25 cellular contexts compared by ENCODE assay signal in genomic region chr4:82045267-82045666, GRCh38.
A peak's percentile ranks its signal among the peaks of the same experiment; 100 is the strongest.
DNase-seq lines count a peak whose midpoint lies in the region; ATAC-seq, FAIRE-seq and TF ChIP-seq lines count a peak whose summit lies in the region.
"Had no signal": no experiment of that assay in that cellular context is flagged by ENCODE, and none has a peak within 500 bp of the region (broad histone marks: within the 10 kb centered on the region; RNA-seq: fewer than 3 reads in every experiment).

No MANE protein-coding gene starts in this region.

- no peak for FAIRE-seq in A549 (lab: Jason Lieb, UNC)
- no peak for FAIRE-seq in GM12892 (lab: Jason Lieb, UNC)
- FAIRE-seq: GM18507, pancreas, RCC 7860 had no signal

- H3K9ac ChIP-seq in HUES6 (ENCODE audit: low read length) (no peak overlapping the region), endodermal cell (ENCODE audit: extremely low read depth, low read length, poor library complexity, severe bottlenecking) (no peak overlapping the region)

- H3K4me3 Mint-ChIP-seq in endodermal cell (peak overlapping the region; percentile 58), nephron (peak overlapping the region; percentile 60 to 76 (median 69))
- H3K4me3 Mint-ChIP-seq: natural killer cell had no signal

- H3K36me3 ChIP-seq in HUES6 (ENCODE audit: control insufficient read depth, insufficient read depth, low read length) (no peaks in the 10 kb centered on the region), endodermal cell (ENCODE audit: control insufficient read depth, insufficient read depth, low read length) (no peaks in the 10 kb centered on the region)
- H3K36me3 ChIP-seq: colonic mucosa, pancreas, SJCRH30, suprapubic skin had no signal

- H3K4me3 ChIP-seq in A549 (no peak overlapping the region), HUES6 (ENCODE audit: low read depth, low read length) (peak overlapping the region; percentile 92), endodermal cell (ENCODE audit: low read length) (peak overlapping the region; percentile 85)

- CTCF ChIA-PET in A549 (lab: Yijun Ruan, JAX) = interaction anchor here (0.6 kb wide), 1 partner anchor 8 kb away, joined by 3 read pairs; no protein-coding TSS in a partner anchor

- H3K9me3 ChIP-seq in A549 (no peaks in the 10 kb centered on the region), HUES6 (ENCODE audit: control insufficient read depth, insufficient read depth, low read depth, low read length) (no peaks in the 10 kb centered on the region), endodermal cell (ENCODE audit: control insufficient read depth, low read length) (no peaks in the 10 kb centered on the region)
- H3K9me3 ChIP-seq: colonic mucosa, pancreas, SJCRH30, suprapubic skin had no signal

- TF ChIP-seq POLR2A in A549 (IDR thresholded peaks at IDR 0.05; ENCODE audit: low read length) = no peak
- TF ChIP-seq POLR2A in GM12892 (IDR thresholded peaks at IDR 0.05; ENCODE audit: low read depth, low read length) = no peak

- H3K4me2 ChIP-seq in A549 = no peak overlapping the region

- TF ChIP-seq CTCF in A549 (IDR thresholded peaks at IDR 0.05) (no peak), endodermal cell (conservative IDR thresholded peaks at IDR 0.05) (no peak), nephron (IDR thresholded peaks at IDR 0.05; ENCODE audit: unreplicated experiment in 3 of 3) (no peak)

- H3K27ac Mint-ChIP-seq in endodermal cell (no peak overlapping the region), nephron (no peak overlapping the region)
- H3K27ac Mint-ChIP-seq: activated naive CD8-positive, alpha-beta T cell treated with anti-CD3 and anti-CD28 coated beads for 36 hours; CD4-positive, CD25-positive, alpha-beta regulatory T cell; natural killer cell had no signal

- H3K27me3 Mint-ChIP-seq in endodermal cell (ENCODE audit: insufficient read depth) (peaks cover 59% of the 10 kb centered on the region), nephron (ENCODE audit: low read depth) (peaks cover 78% of the 10 kb centered on the region)

- H3K27me3 ChIP-seq in HUES6 (ENCODE audit: control insufficient read depth, insufficient read depth, low read length) = peaks cover 56% of the 10 kb centered on the region
- H3K27me3 ChIP-seq in endodermal cell (ENCODE audit: control insufficient read depth, insufficient read depth, low read length, poor library complexity, severe bottlenecking) = peaks cover 48% of the 10 kb centered on the region
- H3K27me3 ChIP-seq: pancreas had no signal

- H3K27ac ChIP-seq in A549 = no peak overlapping the region
- H3K27ac ChIP-seq in HUES6 (ENCODE audit: low read depth, low read length) = no peak overlapping the region
- no peak overlapping the region for H3K27ac ChIP-seq in endodermal cell (ENCODE audit: low read depth, low read length)
- H3K27ac ChIP-seq: colonic mucosa, pancreas, SJCRH30, suprapubic skin had no signal

- H3K9me3 Mint-ChIP-seq in endodermal cell = no peaks in the 10 kb centered on the region
- H3K9me3 Mint-ChIP-seq in nephron = no peaks in the 10 kb centered on the region
- H3K9me3 Mint-ChIP-seq: activated naive CD8-positive, alpha-beta T cell treated with anti-CD3 and anti-CD28 coated beads for 36 hours; CD4-positive, CD25-positive, alpha-beta regulatory T cell; natural killer cell had no signal

- no peak for ATAC-seq in A549
- no peak for ATAC-seq in GM18502 (IDR thresholded peaks at IDR 0.05; ENCODE audit: poor library complexity, unreplicated experiment)
- ATAC-seq: natural killer cell had no signal

- peaks cover 25% of the 10 kb centered on the region for H3K4me1 Mint-ChIP-seq in endodermal cell
- H3K4me1 Mint-ChIP-seq in nephron = peaks cover 3% of the 10 kb centered on the region
- H3K4me1 Mint-ChIP-seq: natural killer cell had no signal

- no peak for TF ChIP-seq RAD21 in A549 (conservative IDR thresholded peaks at IDR 0.05 in 1 of 2, IDR thresholded peaks at IDR 0.05 in 1 of 2)

- TF ChIP-seq EP300 in A549 (IDR thresholded peaks at IDR 0.05) = no peak

- POLR2A ChIA-PET in A549 (lab: Yijun Ruan, JAX) = no interaction called here

- 9% methylated on average over 5 of the region's 5 CpGs for WGBS in A549 (ENCODE audit: missing lambda C conversion rate)
- 77 to 81% methylated on average over 5 of the region's 5 CpGs for WGBS in endodermal cell (ENCODE audit: insufficient coverage in 1 of 2, insufficient read length in 1 of 2), 2 experiments

- DNase-seq in A549 (ENCODE audit: low read depth in 1 of 2, low spot score in 1 of 2) (no peak), endodermal cell (no peak), RPMI8226 (no peak), GM12892 (ENCODE audit: insufficient read length) (no peak), anterior cingulate cortex (lab: John Stamatoyannopoulos, UW) (no peak)
- DNase-seq: activated CD4-positive, alpha-beta T cell treated with anti-CD3 and anti-CD28 coated beads for 4 hours; activated effector memory CD4-positive, alpha-beta T cell treated with Interleukin-2 at 50 U/mL for 16 hours; activated naive CD8-positive, alpha-beta T cell treated with anti-CD3 and anti-CD28 coated beads for 36 hours; AML-193; aorta; CD4-positive, CD25-positive, alpha-beta regulatory T cell; colonic mucosa; effector CD8-positive, alpha-beta T cell; natural killer cell; NCI-H748 treated with DMSO at 0.1 percent for 48 hours; pancreas; SJCRH30; stimulated activated naive CD4-positive, alpha-beta T cell; SW 1271 had no signal

- H3K36me3 Mint-ChIP-seq in endodermal cell (ENCODE audit: low read depth) = no peaks in the 10 kb centered on the region
- H3K36me3 Mint-ChIP-seq in nephron (ENCODE audit: low read depth) = no peaks in the 10 kb centered on the region
- H3K36me3 Mint-ChIP-seq: activated naive CD8-positive, alpha-beta T cell treated with anti-CD3 and anti-CD28 coated beads for 36 hours; CD4-positive, CD25-positive, alpha-beta regulatory T cell; natural killer cell had no signal

- H3K4me1 ChIP-seq in A549 (peaks cover 3% of the 10 kb centered on the region; the same call in 1 of the 3 replicates), HUES6 (ENCODE audit: control insufficient read depth, insufficient read depth, low read length) (peaks cover 13% of the 10 kb centered on the region), endodermal cell (ENCODE audit: control insufficient read depth, insufficient read depth, low read length) (no peaks in the 10 kb centered on the region)
- H3K4me1 ChIP-seq: SJCRH30 had no signal

TF ChIP-seq in A549, 52 proteins besides CTCF, POLR2A, EP300 and RAD21:
- peak; percentile 56 for TF ChIP-seq MAFK (IDR thresholded peaks at IDR 0.05; ENCODE audit: partially characterized antibody)
- TF ChIP-seq BCL3 (IDR thresholded peaks at IDR 0.05) = no peak
